In the genomic region with DNA sequence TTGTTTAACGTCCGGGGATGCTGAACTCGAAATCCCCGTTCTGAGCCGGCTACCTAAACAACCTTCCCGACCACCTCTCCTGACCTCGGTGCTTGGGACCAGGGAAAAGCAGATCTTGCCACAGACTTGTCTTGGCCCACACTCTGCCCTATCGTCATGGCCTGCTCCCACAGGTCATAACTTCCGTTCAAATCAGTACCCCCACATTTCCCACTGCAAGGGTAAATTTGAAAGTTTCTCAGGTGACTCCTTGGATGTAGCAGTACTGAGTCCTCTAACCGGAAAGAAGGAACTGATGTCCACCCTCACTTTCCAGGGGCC, we compare ENCODE assay signal across 7 cellular contexts. TPM values are rescaled to one million over a fixed set of nuclear protein-coding genes. Genes with fewer than 3 reads are reported as not detected.
DNase-seq lines count a peak whose midpoint lies in the region; ATAC-seq and TF ChIP-seq lines count a peak whose summit lies in the region.

No MANE protein-coding gene starts in this region.

- H3K27me3 ChIP-seq in Panc1 (ENCODE audit: control insufficient read depth, insufficient read depth, low read length) (no peaks in the 10 kb centered on the region), sigmoid colon (no peaks in the 10 kb centered on the region)

- H3K36me3 ChIP-seq in Panc1 (ENCODE audit: control insufficient read depth, insufficient read depth, low read length) (peaks cover 10% of the 10 kb centered on the region), sigmoid colon (peaks cover 21 to 42% (median 23%) of the 10 kb centered on the region in 4 donors)

- WGBS in sigmoid colon, 2 donors: 9% methylated on average over 10 of the region's 10 CpGs

- TSS peak; percentile 90 for BruUV-seq in Panc1 (replicated peaks; lab: Mats Ljungman, UMichigan)

- CTCF ChIA-PET in Panc1 (lab: Charles Lee): interaction anchor here (0.9 kb wide), 1 partner anchor 60 kb away, joined by 3 read pairs; no protein-coding TSS in a partner anchor

- peak in 1 of 2 donors; percentile 5 for TF ChIP-seq POLR2A in sigmoid colon (IDR thresholded peaks at IDR 0.05)

- in situ Hi-C loops in Panc1 (cut with HindIII; ENCODE audit: low pct_unique_long_range_greater_than_20kb, low sequenced_read_pairs): no loop called here

- TF ChIP-seq EP300 in sigmoid colon (IDR thresholded peaks at IDR 0.05): no peak

- no peak for TF ChIP-seq CTCF in Panc1 (IDR thresholded peaks at IDR 0.05)
- TF ChIP-seq CTCF in fibroblast of mammary gland (conservative IDR thresholded peaks at IDR 0.05; ENCODE audit: control insufficient read depth, insufficient read depth, low read depth, low read length): no peak
- no peak for TF ChIP-seq CTCF in sigmoid colon (IDR thresholded peaks at IDR 0.05)

- H3K9me3 ChIP-seq in Panc1 (ENCODE audit: control insufficient read depth, insufficient read depth, low read depth, low read length): no peaks in the 10 kb centered on the region
- no peaks in the 10 kb centered on the region for H3K9me3 ChIP-seq in sigmoid colon

- peak overlapping the region; percentile 58 to 97 for H3K4me3 ChIP-seq in Panc1 (ENCODE audit: low read depth in 2 of 2, low read length in 2 of 2)
- peak overlapping the region; percentile 30 for H3K4me3 ChIP-seq in fibroblast of mammary gland (ENCODE audit: control insufficient read depth, low read depth, low read length)
- peak overlapping the region; percentile 38 to 67 (median 66) for H3K4me3 ChIP-seq in sigmoid colon

- H3K27ac ChIP-seq in Panc1 (ENCODE audit: low read length) (peak overlapping the region; percentile 89), sigmoid colon (peak overlapping the region; percentile 87 to 94 (median 92))

- DNase-seq in Panc1 (ENCODE audit: low read depth, low spot score): no peak
- DNase-seq in fibroblast of mammary gland (ENCODE audit: low read depth): no peak
- DNase-seq in sigmoid colon: no peak
- no peak for DNase-seq in stimulated activated CD8-positive, alpha-beta memory T cell treated with anti-CD3 and anti-CD28 coated beads, Interleukin-4, amount 100 ng/mL, for 48 hours
- DNase-seq in HK-2 (ENCODE audit: unreplicated experiment): no peak

- ATAC-seq in GM21717 (IDR thresholded peaks at IDR 0.05; ENCODE audit: unreplicated experiment) (peak; percentile 10), Panc1 (peak; percentile 40), HG02610 (IDR thresholded peaks at IDR 0.05; ENCODE audit: unreplicated experiment) (no peak)

- intact Hi-C loops in Panc1 (cut with micrococcal nuclease; ENCODE audit: unreplicated experiment): no loop called here
- intact Hi-C loops in sigmoid colon (cut with DNase I): loop anchor here (5.0 kb wide), 1 partner anchor 47 kb away; a partner anchor contains a TSS

- H3K4me1 ChIP-seq in Panc1 (ENCODE audit: control insufficient read depth, insufficient read depth, low read length) (peaks cover 12% of the 10 kb centered on the region), sigmoid colon (peaks cover 0 to 37% (median 35%) of the 10 kb centered on the region in 4 donors)

- POLR2A ChIA-PET in Panc1 (lab: Charles Lee): interaction anchor here (0.6 kb wide), 1 partner anchor 76 kb away, joined by 9 read pairs; no protein-coding TSS in a partner anchor

RNA-seq across cellular contexts. Expression of a gene that starts 0.6 kb away (rescaled TPM):
- 47.2 TPM for total RNA-seq in Panc1 (2021; ENCODE audit: unreplicated experiment)
- 49.5 TPM for polyA plus RNA-seq in Panc1 (2012; ENCODE audit: insufficient read length)
- total RNA-seq in sigmoid colon: 1,000 to 10,000 TPM in 1 of 4 donors, 100 to 1,000 TPM in 3; 356 to 5,076 (median 594) TPM
- 10 to 100 TPM; 31.8 to 46.5 (median 40.8) TPM for polyA plus RNA-seq in sigmoid colon

RNA-seq across cellular contexts. Expression of a gene that starts 9.6 kb away (rescaled TPM):
- total RNA-seq in Panc1 (2021; ENCODE audit: unreplicated experiment) (108 TPM), sigmoid colon (10 to 100 TPM; 33.3 to 61.7 (median 44.7) TPM)
- polyA plus RNA-seq in Panc1 (2012; ENCODE audit: insufficient read length): 200 TPM
- polyA plus RNA-seq in sigmoid colon: 10 to 100 TPM; 33.3 to 66.7 (median 55.4) TPM

RNA-seq across cellular contexts. Expression of a gene that starts 36.5 kb away (rescaled TPM):
- total RNA-seq in Panc1 (2021; ENCODE audit: unreplicated experiment) (0.18 TPM), sigmoid colon (1 to 10 TPM in 1 of 4 donors, under 1 TPM in 2, not detected in 1; 0.71 to 1.4 (median 0.81) TPM)
- polyA plus RNA-seq in Panc1 (2012; ENCODE audit: insufficient read length): 0.31 TPM
- under 1 TPM in 2 of 3 donors, not detected in 1; 0.60 to 0.96 TPM for polyA plus RNA-seq in sigmoid colon

RNA-seq across cellular contexts. Expression of a gene that starts 37.3 kb away (rescaled TPM):
- total RNA-seq in Panc1 (2021; ENCODE audit: unreplicated experiment) (25.7 TPM), sigmoid colon (10 to 100 TPM; 28.1 to 82.6 (median 59.8) TPM)
- polyA plus RNA-seq in Panc1 (2012; ENCODE audit: insufficient read length): 14.1 TPM
- polyA plus RNA-seq in sigmoid colon: 10 to 100 TPM; 37.8 to 46.7 (median 44.9) TPM

RNA-seq across cellular contexts. Expression of a gene that starts 48.0 kb away (rescaled TPM):
- total RNA-seq in Panc1 (2021; ENCODE audit: unreplicated experiment) (78.3 TPM), sigmoid colon (100 to 1,000 TPM in 2 of 4 donors, 10 to 100 TPM in 2; 75.3 to 124 (median 95.1) TPM)
- 156 TPM for polyA plus RNA-seq in Panc1 (2012; ENCODE audit: insufficient read length)
- polyA plus RNA-seq in sigmoid colon: 100 to 1,000 TPM in 1 of 3 donors, 10 to 100 TPM in 2; 34.4 to 139 (median 42.6) TPM
